17 cellular contexts compared by ENCODE assay signal in genomic region chr1:107830546-107830945, GRCh38.
A peak's percentile ranks its signal among the peaks of the same experiment; 100 is the strongest.
DNase-seq lines count a peak whose midpoint lies in the region; ATAC-seq, FAIRE-seq and TF ChIP-seq lines count a peak whose summit lies in the region.
"Had no signal": no experiment of that assay in that cellular context is flagged by ENCODE, and none has a peak within 500 bp of the region (broad histone marks: within the 10 kb centered on the region; RNA-seq: fewer than 3 reads in every experiment).

No MANE protein-coding gene starts in this region.

- H3K9me3 Mint-ChIP-seq in activated naive CD8-positive, alpha-beta T cell (ENCODE audit: low read depth): no peaks in the 10 kb centered on the region
- peaks cover 3% of the 10 kb centered on the region for H3K9me3 Mint-ChIP-seq in activated naive CD8-positive, alpha-beta T cell treated with anti-CD3 and anti-CD28 coated beads for 36 hours
- H3K9me3 Mint-ChIP-seq in immature natural killer cell: peaks cover 0 to 2% (median 0%) of the 10 kb centered on the region in 6 donors
- no peaks in the 10 kb centered on the region for H3K9me3 Mint-ChIP-seq in stimulated activated effector memory CD8-positive, alpha-beta T cell treated with anti-CD3 and anti-CD28 coated beads, Interleukin-12 subunit alpha, Interleukin-12 subunit beta, amount 100 ng/mL, for 72 hours

- H3K4me3 ChIP-seq in pancreas: no peak overlapping the region

- H3K27ac ChIP-seq in pancreas: no peak overlapping the region

- FAIRE-seq in pancreas (lab: Jason Lieb, UNC): no peak

- DNase-seq in activated naive CD8-positive, alpha-beta T cell treated with anti-CD3 and anti-CD28 coated beads for 36 hours: no peak
- DNase-seq in NCI-H69 (lab: John Stamatoyannopoulos, UW) (peak; percentile 40), immature natural killer cell (no peak), ecto neural progenitor cell (ENCODE audit: low spot score) (no peak), pancreas (no peak), omental fat pad (ENCODE audit: low spot score) (no peak)
- DNase-seq in stimulated activated effector memory CD8-positive, alpha-beta T cell treated with anti-CD3 and anti-CD28 coated beads, Interleukin-12 subunit alpha, Interleukin-12 subunit beta, amount 100 ng/mL, for 72 hours (ENCODE audit: low spot score in 2 of 2): no peak
- DNase-seq: 8988T, C1 segment of cervical spinal cord, COR-L47, H7, Karpas-422, MM.1S, NCI-H1092 treated with DMSO at 0.1 percent for 48 hours, NCI-H2081 treated with DMSO at 0.1 percent for 48 hours, NCI-H510A had no signal

- H3K36me3 Mint-ChIP-seq in activated naive CD8-positive, alpha-beta T cell: peaks cover 2% of the 10 kb centered on the region
- peaks cover under 1% of the 10 kb centered on the region for H3K36me3 Mint-ChIP-seq in activated naive CD8-positive, alpha-beta T cell treated with anti-CD3 and anti-CD28 coated beads for 36 hours
- peaks cover 1 to 4% (median 2%) of the 10 kb centered on the region in 3 donors for H3K36me3 Mint-ChIP-seq in immature natural killer cell
- H3K36me3 Mint-ChIP-seq in stimulated activated effector memory CD8-positive, alpha-beta T cell treated with anti-CD3 and anti-CD28 coated beads, Interleukin-12 subunit alpha, Interleukin-12 subunit beta, amount 100 ng/mL, for 72 hours: no peaks in the 10 kb centered on the region

- WGBS in pancreas, 2 donors: 64 to 71% methylated on average over 3 of the region's 3 CpGs

- H3K27me3 Mint-ChIP-seq in activated naive CD8-positive, alpha-beta T cell: no peaks in the 10 kb centered on the region
- H3K27me3 Mint-ChIP-seq in activated naive CD8-positive, alpha-beta T cell treated with anti-CD3 and anti-CD28 coated beads for 36 hours: no peaks in the 10 kb centered on the region
- H3K27me3 Mint-ChIP-seq in immature natural killer cell (ENCODE audit: low read depth in 3 of 3): peaks cover 2 to 9% (median 4%) of the 10 kb centered on the region in 3 donors

- H3K27ac Mint-ChIP-seq in activated naive CD8-positive, alpha-beta T cell: no peak overlapping the region
- H3K27ac Mint-ChIP-seq in activated naive CD8-positive, alpha-beta T cell treated with anti-CD3 and anti-CD28 coated beads for 36 hours: no peak overlapping the region
- peak overlapping the region; percentile 78 to 96 (median 94) for H3K27ac Mint-ChIP-seq in immature natural killer cell
- H3K27ac Mint-ChIP-seq in stimulated activated effector memory CD8-positive, alpha-beta T cell treated with anti-CD3 and anti-CD28 coated beads, Interleukin-12 subunit alpha, Interleukin-12 subunit beta, amount 100 ng/mL, for 72 hours: peak overlapping the region; percentile 44

- no peaks in the 10 kb centered on the region for H3K27me3 ChIP-seq in pancreas

- H3K36me3 ChIP-seq in pancreas: no peaks in the 10 kb centered on the region

- TF ChIP-seq CTCF in pancreas (IDR thresholded peaks at IDR 0.05): no peak
- TF ChIP-seq CTCF in omental fat pad (IDR thresholded peaks at IDR 0.05): no peak

- ATAC-seq in stimulated activated effector memory CD8-positive, alpha-beta T cell treated with anti-CD3 and anti-CD28 coated beads, Interleukin-12 subunit alpha, Interleukin-12 subunit beta, amount 100 ng/mL, for 72 hours: no peak
- no peak for ATAC-seq in pancreas
- ATAC-seq in omental fat pad (ENCODE audit: low FRiP score): no peak

- H3K4me1 ChIP-seq in pancreas: no peaks in the 10 kb centered on the region

- no peaks in the 10 kb centered on the region for H3K9me3 ChIP-seq in pancreas

- intact Hi-C loops in pancreas (cut with DNase I): no loop called here

- H3K4me1 Mint-ChIP-seq in activated naive CD8-positive, alpha-beta T cell (ENCODE audit: low read depth): peaks cover 68% of the 10 kb centered on the region
- peaks cover 38% of the 10 kb centered on the region for H3K4me1 Mint-ChIP-seq in activated naive CD8-positive, alpha-beta T cell treated with anti-CD3 and anti-CD28 coated beads for 36 hours
- peaks cover 94 to 100% of the 10 kb centered on the region in 2 donors for H3K4me1 Mint-ChIP-seq in immature natural killer cell
- peaks cover 63% of the 10 kb centered on the region for H3K4me1 Mint-ChIP-seq in stimulated activated effector memory CD8-positive, alpha-beta T cell treated with anti-CD3 and anti-CD28 coated beads, Interleukin-12 subunit alpha, Interleukin-12 subunit beta, amount 100 ng/mL, for 72 hours

- peak overlapping the region; percentile 9 for H3K4me3 Mint-ChIP-seq in activated naive CD8-positive, alpha-beta T cell
- H3K4me3 Mint-ChIP-seq in activated naive CD8-positive, alpha-beta T cell treated with anti-CD3 and anti-CD28 coated beads for 36 hours: no peak overlapping the region
- peak overlapping the region; percentile 51 to 89 (median 78) for H3K4me3 Mint-ChIP-seq in immature natural killer cell
- H3K4me3 Mint-ChIP-seq in stimulated activated effector memory CD8-positive, alpha-beta T cell treated with anti-CD3 and anti-CD28 coated beads, Interleukin-12 subunit alpha, Interleukin-12 subunit beta, amount 100 ng/mL, for 72 hours: no peak overlapping the region

Comparison
In these comparisons a context has a peak if more than half of its experiments do, and no peak if none do; other contexts are left out.
1. H3K4me3 Mint-ChIP-seq: peak in activated naive CD8-positive, alpha-beta T cell (single experiment) and immature natural killer cell (5 of 5); none in activated naive CD8-positive, alpha-beta T cell treated with anti-CD3 and anti-CD28 coated beads for 36 hours (single experiment) and stimulated activated effector memory CD8-positive, alpha-beta T cell treated with anti-CD3 and anti-CD28 coated beads, Interleukin-12 subunit alpha, Interleukin-12 subunit beta, amount 100 ng/mL, for 72 hours (single experiment).
2. H3K27ac Mint-ChIP-seq: peak in immature natural killer cell (6 of 6) and stimulated activated effector memory CD8-positive, alpha-beta T cell treated with anti-CD3 and anti-CD28 coated beads, Interleukin-12 subunit alpha, Interleukin-12 subunit beta, amount 100 ng/mL, for 72 hours (single experiment); none in activated naive CD8-positive, alpha-beta T cell (single experiment) and activated naive CD8-positive, alpha-beta T cell treated with anti-CD3 and anti-CD28 coated beads for 36 hours (single experiment).